ENCODE assay signal across 8 cellular contexts in genomic region chr15:44819331-44819987, GRCh38.
DNase-seq lines count a peak whose midpoint lies in the region; ATAC-seq and TF ChIP-seq lines count a peak whose summit lies in the region.
"Not testable (repeated sequence)": the region's sequence is repeated elsewhere in the genome, so short reads cannot be mapped to it uniquely, and the experiment has no call there.

No MANE protein-coding gene starts in this region.

- not testable (repeated sequence) for H3K79me2 ChIP-seq in osteoblast (ENCODE audit: insufficient read depth, low read length)

- H3K36me3 ChIP-seq in osteoblast (ENCODE audit: insufficient read depth, low read length): not testable (repeated sequence)

- peak; percentile 94 for ATAC-seq in Right ventricle myocardium superior (ENCODE audit: poor library complexity)
- ATAC-seq in left lobe of liver: peak; percentile 88

- H2AFZ ChIP-seq in osteoblast (ENCODE audit: low read length): not testable (repeated sequence)

- H4K20me1 ChIP-seq in osteoblast (ENCODE audit: insufficient read depth, low read length): not testable (repeated sequence)

- H3K9me3 ChIP-seq in osteoblast (ENCODE audit: low read depth, low read length): not testable (repeated sequence)

- not testable (repeated sequence) for H3K4me2 ChIP-seq in osteoblast (ENCODE audit: insufficient read depth, low read length)

- not testable (repeated sequence) for TF ChIP-seq CTCF in osteoblast (IDR thresholded peaks at IDR 0.05; ENCODE audit: extremely low read depth, low read depth, low read length)

- not testable (repeated sequence) for H3K4me1 ChIP-seq in osteoblast (ENCODE audit: insufficient read depth, low read length)

- peak; percentile 11 for DNase-seq in AG20443 (ENCODE audit: low spot score)
- DNase-seq in HCEC 1CT: peak; percentile 12
- peak; percentile 30 for DNase-seq in NCI-H2029 (lab: John Stamatoyannopoulos, UW)
- DNase-seq in RPMI7951 (ENCODE audit: low read depth): peak; percentile 4
- peak; percentile 86 for DNase-seq in cerebellar cortex (ENCODE audit: low spot score)
- peak; percentile 65 for DNase-seq in Right ventricle myocardium superior
- DNase-seq in left lobe of liver (ENCODE audit: low spot score): peak; percentile 85
- peak; percentile 49 for DNase-seq in osteoblast (ENCODE audit: insufficient read length, low spot score, missing footprints)

- not testable (repeated sequence) for H3K4me3 ChIP-seq in osteoblast (ENCODE audit: insufficient read depth, low read length)

- intact Hi-C loops in Right ventricle myocardium superior (cut with DNase I): not testable (repeated sequence)

- H3K27me3 ChIP-seq in osteoblast (ENCODE audit: insufficient read depth, low read length): not testable (repeated sequence)

- not testable (repeated sequence) for H3K27ac ChIP-seq in osteoblast (ENCODE audit: low read depth, low read length)

Comparison
In these comparisons a context has a peak if more than half of its experiments do, and no peak if none do; other contexts are left out.
1. DNase-seq: peak in every context shown above with its lines; median percentile 86 in cerebellar cortex; 85 in left lobe of liver; 65 in Right ventricle myocardium superior; 49 in osteoblast; 30 in NCI-H2029; 12 in HCEC 1CT; 11 in AG20443; 4 in RPMI7951.